Comparison of ENCODE assay signal across 13 cellular contexts in genomic region chr7:74501298-74501697, GRCh38. TPM values are rescaled to one million over a fixed set of nuclear protein-coding genes. Genes with fewer than 3 reads are reported as not detected.
DNase-seq lines count a peak whose midpoint lies in the region; ATAC-seq and TF ChIP-seq lines count a peak whose summit lies in the region.
"Had no signal": no experiment of that assay in that cellular context is flagged by ENCODE, and none has a peak within 500 bp of the region (broad histone marks: within the 10 kb centered on the region; RNA-seq: fewer than 3 reads in every experiment).

No MANE protein-coding gene starts in this region.

- intact Hi-C loops in Right ventricle myocardium inferior (cut with DNase I), result loop anchor here (5.0 kb wide), 2 partner anchors 36 to 49 kb away; partner anchors contain the start of gene GTF2IRD1
- intact Hi-C loops in cardiac septum (cut with DNase I), result no loop called here

- peaks cover 5% of the 10 kb centered on the region for H3K9me3 Mint-ChIP-seq in glutamatergic neuron (ENCODE audit: unreplicated experiment)
- H3K9me3 Mint-ChIP-seq: activated CD4-positive, alpha-beta memory T cell treated with anti-CD3 and anti-CD28 coated beads for 36 hours; activated naive CD4-positive, alpha-beta T cell treated with anti-CD3 and anti-CD28 coated beads for 36 hours had no signal

- no peak overlapping the region for H3K18ac ChIP-seq in trophoblast cell (ENCODE audit: low read length)

- WGBS in trophoblast cell (ENCODE audit: extremely low coverage, insufficient coverage, insufficient read length), result no CpG with 5 or more reads among the region's 10 CpGs

- TF ChIP-seq CTCF in glutamatergic neuron (IDR thresholded peaks at IDR 0.05; ENCODE audit: partially characterized antibody, unreplicated experiment), result no peak

- H3K4me2 ChIP-seq in trophoblast cell (ENCODE audit: low read length), result no peak overlapping the region
- H3K4me2 ChIP-seq: PC-9 had no signal

- H3K36me3 ChIP-seq in mucosa of stomach (ENCODE audit: control insufficient read depth, insufficient read depth, low read length) (no peaks in the 10 kb centered on the region), trophoblast cell (ENCODE audit: control insufficient read depth in 1 of 2, insufficient read depth in 2 of 2, low read length in 2 of 2) (no peaks in the 10 kb centered on the region)
- H3K36me3 ChIP-seq: colonic mucosa had no signal

- H3K4me3 ChIP-seq in mucosa of stomach (ENCODE audit: low read length), result no peak overlapping the region
- H3K4me3 ChIP-seq in trophoblast cell (ENCODE audit: low read depth, low read length), result no peak overlapping the region
- H3K4me3 ChIP-seq: colonic mucosa, PC-9 had no signal

- no peak overlapping the region for H3K14ac ChIP-seq in trophoblast cell (ENCODE audit: low read length)

- no peak overlapping the region for H3K23ac ChIP-seq in trophoblast cell (ENCODE audit: low read length)

- no peak overlapping the region for H2BK120ac ChIP-seq in trophoblast cell (ENCODE audit: insufficient read depth, low read length, poor library complexity)

- no peak overlapping the region for H2BK12ac ChIP-seq in trophoblast cell (ENCODE audit: low read length)

- H3K27ac Mint-ChIP-seq in glutamatergic neuron (ENCODE audit: unreplicated experiment), result no peak overlapping the region
- H3K27ac Mint-ChIP-seq: activated CD4-positive, alpha-beta memory T cell treated with anti-CD3 and anti-CD28 coated beads for 36 hours; activated naive CD4-positive, alpha-beta T cell treated with anti-CD3 and anti-CD28 coated beads for 36 hours had no signal

- no peak overlapping the region for H4K91ac ChIP-seq in trophoblast cell (ENCODE audit: low read depth, low read length)

- H4K8ac ChIP-seq in trophoblast cell (ENCODE audit: low read depth, low read length), result no peak overlapping the region

- DNase-seq in Right ventricle myocardium inferior (ENCODE audit: missing footprints) (no peak), cardiac septum (ENCODE audit: low spot score) (no peak), trophoblast cell (no peak), glutamatergic neuron (no peak), SIG-M5 treated with dmso at 0.1 percent for 504 hours (lab: John Stamatoyannopoulos, UW; ENCODE audit: unreplicated experiment) (no peak)
- DNase-seq: activated CD4-positive, alpha-beta memory T cell treated with anti-CD3 and anti-CD28 coated beads for 36 hours; activated naive CD4-positive, alpha-beta T cell treated with anti-CD3 and anti-CD28 coated beads for 36 hours; Calu3; colonic mucosa; PC-9 had no signal

- H3K27me3 ChIP-seq in mucosa of stomach (ENCODE audit: control insufficient read depth, insufficient read depth, low read length), result no peaks in the 10 kb centered on the region
- no peaks in the 10 kb centered on the region for H3K27me3 ChIP-seq in trophoblast cell (ENCODE audit: insufficient read depth, low read length)
- H3K27me3 ChIP-seq: colonic mucosa had no signal

- no peak overlapping the region for H4K12ac ChIP-seq in trophoblast cell (ENCODE audit: low read depth, low read length)

- peaks cover 2% of the 10 kb centered on the region for H3K27me3 Mint-ChIP-seq in glutamatergic neuron (ENCODE audit: unreplicated experiment)
- H3K27me3 Mint-ChIP-seq: activated CD4-positive, alpha-beta memory T cell treated with anti-CD3 and anti-CD28 coated beads for 36 hours had no signal

- no peaks in the 10 kb centered on the region for H3K79me2 ChIP-seq in trophoblast cell (ENCODE audit: control insufficient read depth, insufficient read depth, low read length, poor library complexity)

- H3K9ac ChIP-seq in mucosa of stomach (ENCODE audit: low read length), result peak overlapping the region; percentile 25
- no peak overlapping the region for H3K9ac ChIP-seq in trophoblast cell (ENCODE audit: low read length)

- H3K4me3 Mint-ChIP-seq in glutamatergic neuron (ENCODE audit: unreplicated experiment), result no peak overlapping the region
- H3K4me3 Mint-ChIP-seq: activated CD4-positive, alpha-beta memory T cell treated with anti-CD3 and anti-CD28 coated beads for 36 hours; activated naive CD4-positive, alpha-beta T cell treated with anti-CD3 and anti-CD28 coated beads for 36 hours had no signal

- H3K4me1 ChIP-seq in mucosa of stomach (ENCODE audit: control insufficient read depth, insufficient read depth, low read length) (peaks cover 5% of the 10 kb centered on the region), trophoblast cell (ENCODE audit: control insufficient read depth in 1 of 2, insufficient read depth in 2 of 2, low read length in 2 of 2) (no peaks in the 10 kb centered on the region)
- H3K4me1 ChIP-seq: colonic mucosa had no signal

- no peaks in the 10 kb centered on the region for H3K4me1 Mint-ChIP-seq in glutamatergic neuron (ENCODE audit: low read depth, unreplicated experiment)

- H2AK5ac ChIP-seq in trophoblast cell (ENCODE audit: low read length), result no peak overlapping the region

- ATAC-seq in Right ventricle myocardium inferior (peak; percentile 40), esophagus mucosa (peak; percentile 30), HG03139 (IDR thresholded peaks at IDR 0.05; ENCODE audit: unreplicated experiment) (no peak)

- no peaks in the 10 kb centered on the region for H3K9me3 ChIP-seq in mucosa of stomach (ENCODE audit: control insufficient read depth, low read length)
- peaks cover 3% of the 10 kb centered on the region for H3K9me3 ChIP-seq in trophoblast cell (ENCODE audit: insufficient read depth, low read depth, low read length)
- H3K9me3 ChIP-seq: colonic mucosa had no signal

- no peak overlapping the region for H2AFZ ChIP-seq in trophoblast cell (ENCODE audit: insufficient read depth, low read length, poor library complexity)
- H2AFZ ChIP-seq: PC-9 had no signal

- H3K4ac ChIP-seq in trophoblast cell (ENCODE audit: low read depth, low read length), result no peak overlapping the region

- no peak overlapping the region for H3K27ac ChIP-seq in trophoblast cell (ENCODE audit: low read depth, low read length)
- H3K27ac ChIP-seq: colonic mucosa, PC-9 had no signal

- no peaks in the 10 kb centered on the region for H3K79me1 ChIP-seq in trophoblast cell (ENCODE audit: low read length)

- H3K36me3 Mint-ChIP-seq in glutamatergic neuron (ENCODE audit: unreplicated experiment), result peaks cover 6% of the 10 kb centered on the region
- H3K36me3 Mint-ChIP-seq: activated CD4-positive, alpha-beta memory T cell treated with anti-CD3 and anti-CD28 coated beads for 36 hours had no signal

- no peak overlapping the region for H2BK5ac ChIP-seq in trophoblast cell (ENCODE audit: low read depth, low read length, poor library complexity)

RNA-seq across cellular contexts. Expression of gene GTF2IRD1, which starts 47.6 kb away (rescaled TPM):
- total RNA-seq in Right ventricle myocardium inferior (19.1 TPM), cardiac septum (13.2 TPM), esophagus mucosa (49.1 TPM), glutamatergic neuron (ENCODE audit: unreplicated experiment) (59.4 TPM)
- polyA plus RNA-seq in trophoblast cell (2013), result 20.3 and 24.6 TPM in 2 replicates
